In genomic region chr12:123270380-123271181, GRCh38 we compare ENCODE assay signal across 8 cellular contexts. TPM values are rescaled to one million over a fixed set of nuclear protein-coding genes. Genes with fewer than 3 reads are reported as not detected.
DNase-seq lines count a peak whose midpoint lies in the region; ATAC-seq and TF ChIP-seq lines count a peak whose summit lies in the region.

No MANE protein-coding gene starts in this region.

- H3K9ac ChIP-seq in ES-I3 (ENCODE audit: low read depth, low read length) = peak overlapping the region; percentile 60
- H3K9ac ChIP-seq in PC-3 (ENCODE audit: low read length) = peak overlapping the region; percentile 78
- H3K9ac ChIP-seq in colonic mucosa (ENCODE audit: low read depth in 2 of 2, low read length in 2 of 2) = peak overlapping the region; percentile 78 to 83

- intact Hi-C loops in PC-3 (cut with micrococcal nuclease) = no loop called here
- intact Hi-C loops in colonic mucosa (cut with DNase I) = no loop called here

- CTCF ChIA-PET in PC-3 (lab: Charles Lee) = no interaction called here

- H3K4me3 Mint-ChIP-seq in GM23338 = peak overlapping the region; percentile 98

- H3K4me1 ChIP-seq in ES-I3 (ENCODE audit: insufficient read depth, low read length) (peaks cover 9% of the 10 kb centered on the region), GM23338 (ENCODE audit: insufficient read depth) (peaks cover 18% of the 10 kb centered on the region), PC-3 (ENCODE audit: insufficient read depth, low read length) (peaks cover 10% of the 10 kb centered on the region), colonic mucosa (peaks cover 3% of the 10 kb centered on the region), lung (ENCODE audit: control insufficient read depth in 2 of 2, insufficient read depth in 2 of 2, low read length in 2 of 2) (peaks cover 0 to 15% of the 10 kb centered on the region in 2 donors), thymus (ENCODE audit: control insufficient read depth, insufficient read depth, low read length) (peaks cover 17% of the 10 kb centered on the region)

- H3F3A ChIP-seq in GM23338 (replicated peaks; ENCODE audit: low read depth) (0 out of 2 replicates have a peak, but pooled peaks cover 10% of the 10 kb centered on the region), PC-3 (ENCODE audit: low read length, unreplicated experiment) (no peaks in the 10 kb centered on the region)

- H3K4me2 ChIP-seq in GM23338 (peak overlapping the region; percentile 98), PC-3 (ENCODE audit: low read length) (peak overlapping the region; percentile 89)

- H3K9me3 ChIP-seq in ES-I3 (ENCODE audit: control insufficient read depth, insufficient read depth, low read length) (no peaks in the 10 kb centered on the region), PC-3 (ENCODE audit: low read length) (no peaks in the 10 kb centered on the region), colonic mucosa (no peaks in the 10 kb centered on the region), lung (ENCODE audit: control insufficient read depth in 2 of 2, insufficient read depth in 1 of 2, low read length in 1 of 2) (no peaks in the 10 kb centered on the region), thymus (ENCODE audit: control insufficient read depth) (no peaks in the 10 kb centered on the region)

- peaks cover 36% of the 10 kb centered on the region for H3K4me1 Mint-ChIP-seq in GM23338

- H3K79me2 ChIP-seq in GM23338 (replicated peaks; ENCODE audit: insufficient read depth) = peaks cover 51% of the 10 kb centered on the region
- peaks cover 36% of the 10 kb centered on the region for H3K79me2 ChIP-seq in PC-3 (ENCODE audit: low read length)

- H3K36me3 ChIP-seq in ES-I3 (ENCODE audit: insufficient read depth, low read length) (no peaks in the 10 kb centered on the region), GM23338 (ENCODE audit: insufficient read depth) (no peaks in the 10 kb centered on the region), PC-3 (ENCODE audit: low read depth, low read length) (no peaks in the 10 kb centered on the region), colonic mucosa (no peaks in the 10 kb centered on the region), lung (ENCODE audit: control insufficient read depth in 2 of 2, insufficient read depth in 2 of 2, low read length in 2 of 2) (peaks cover 0 to 13% of the 10 kb centered on the region in 2 donors), thymus (ENCODE audit: control insufficient read depth, insufficient read depth) (peaks cover 15% of the 10 kb centered on the region)

- H4K20me1 ChIP-seq in GM23338 (replicated peaks; ENCODE audit: insufficient read depth) (peaks cover 11% of the 10 kb centered on the region), PC-3 (ENCODE audit: low read length) (no peaks in the 10 kb centered on the region)

- H3K9me3 Mint-ChIP-seq in GM23338 = peaks cover 4% of the 10 kb centered on the region; the same call in 1 of the 3 replicates

- POLR2A ChIA-PET in PC-3 (lab: Charles Lee; ENCODE audit: unreplicated experiment) = no interaction called here

- no peaks in the 10 kb centered on the region for H3K9me2 ChIP-seq in GM23338 (ENCODE audit: insufficient read depth)
- H3K9me2 ChIP-seq in PC-3 (replicated peaks; ENCODE audit: low read length) = no peaks in the 10 kb centered on the region

- peaks cover 20% of the 10 kb centered on the region for H3K36me3 Mint-ChIP-seq in GM23338 (ENCODE audit: low read depth)

- WGBS in lung, 2 donors = 1 to 2% methylated on average over 42 to 75 of the region's 75 CpGs
- under 1% methylated on average over 75 of the region's 75 CpGs for WGBS in thymus

- ATAC-seq in GM23338 (no peak; the same call in 2 of the 3 replicates), PC-3 (peak; percentile 10), lung (ENCODE audit: insufficient read depth, low FRiP score) (no peak)

- H3K27me3 Mint-ChIP-seq in GM23338 (ENCODE audit: insufficient read depth, low read depth, poor library complexity) = peaks cover 19% of the 10 kb centered on the region

- TSS peak; percentile 66 for BruUV-seq in PC-3 (replicated peaks; lab: Mats Ljungman, UMichigan)

- H3K27ac ChIP-seq in GM23338 (ENCODE audit: low read depth) = peak overlapping the region; percentile 91
- no peak overlapping the region for H3K27ac ChIP-seq in PC-3 (ENCODE audit: low read length)
- H3K27ac ChIP-seq in colonic mucosa = peak overlapping the region; percentile 48
- peak overlapping the region; percentile 71 to 82 for H3K27ac ChIP-seq in lung (ENCODE audit: low read depth in 1 of 2, low read length in 1 of 2)
- H3K27ac ChIP-seq in thymus (ENCODE audit: low read depth) = no peak overlapping the region

- DNase-seq in GM23338 (ENCODE audit: low spot score) (peak; percentile 34), PC-3 (no peak), colonic mucosa (peak; percentile 45), lung (ENCODE audit: low spot score) (no peak), cerebellar cortex (ENCODE audit: low spot score) (no peak)
- no peak for DNase-seq in activated CD4-positive, alpha-beta T cell treated with anti-CD3 and anti-CD28 coated beads, Interleukin-2, amount 50 U/mL, for 1 hour

- H3K4me3 ChIP-seq in GM23338 (peak overlapping the region; percentile 78), PC-3 (ENCODE audit: low read length) (peak overlapping the region; percentile 99), colonic mucosa (peak overlapping the region; percentile 79), lung (peak overlapping the region; percentile 73), thymus (ENCODE audit: low read length) (peak overlapping the region; percentile 91)

- peak overlapping the region; percentile 96 for H3K27ac Mint-ChIP-seq in GM23338

- TF ChIP-seq CTCF in GM23338 (conservative IDR thresholded peaks at IDR 0.05; ENCODE audit: low read depth in 2 of 2) = no peak
- TF ChIP-seq CTCF in PC-3 (conservative IDR thresholded peaks at IDR 0.05; ENCODE audit: low read depth, low read length) = no peak
- TF ChIP-seq CTCF in colonic mucosa (IDR thresholded peaks at IDR 0.05) = no peak
- TF ChIP-seq CTCF in lung (IDR thresholded peaks at IDR 0.05; ENCODE audit: control extremely low read depth, extremely low read depth) = no peak

- H2AFZ ChIP-seq in GM23338 (peak overlapping the region; percentile 23; the same call in 1 of the 2 replicates), PC-3 (ENCODE audit: low read length) (peak overlapping the region; percentile 82)

- no peaks in the 10 kb centered on the region for H3K27me3 ChIP-seq in GM23338 (ENCODE audit: insufficient read depth)
- H3K27me3 ChIP-seq in PC-3 (ENCODE audit: low read length) = no peaks in the 10 kb centered on the region
- no peaks in the 10 kb centered on the region for H3K27me3 ChIP-seq in colonic mucosa
- no peaks in the 10 kb centered on the region for H3K27me3 ChIP-seq in lung (ENCODE audit: control insufficient read depth, insufficient read depth)
- H3K27me3 ChIP-seq in thymus (ENCODE audit: control insufficient read depth, insufficient read depth) = no peaks in the 10 kb centered on the region

TF ChIP-seq in GM23338, 12 proteins besides CTCF, POLR2A, EP300 and RAD21 (continues in another document):
- no peak for TF ChIP-seq EZH2phosphoT487 (IDR thresholded peaks at IDR 0.05; ENCODE audit: unreplicated experiment)
- no peak for TF ChIP-seq POLR2AphosphoS5 (IDR thresholded peaks at IDR 0.05; ENCODE audit: low read depth)
- no peak for TF ChIP-seq EZH2 (IDR thresholded peaks at IDR 0.05; ENCODE audit: low read depth, unreplicated experiment)
- no peak for TF ChIP-seq CREB1 (CRISPR knock-in tag; IDR thresholded peaks at IDR 0.05; ENCODE audit: low read depth)
- no peak for TF ChIP-seq NANOG (IDR thresholded peaks at IDR 0.05; ENCODE audit: borderline replicate concordance)
- TF ChIP-seq, protein P1, sequence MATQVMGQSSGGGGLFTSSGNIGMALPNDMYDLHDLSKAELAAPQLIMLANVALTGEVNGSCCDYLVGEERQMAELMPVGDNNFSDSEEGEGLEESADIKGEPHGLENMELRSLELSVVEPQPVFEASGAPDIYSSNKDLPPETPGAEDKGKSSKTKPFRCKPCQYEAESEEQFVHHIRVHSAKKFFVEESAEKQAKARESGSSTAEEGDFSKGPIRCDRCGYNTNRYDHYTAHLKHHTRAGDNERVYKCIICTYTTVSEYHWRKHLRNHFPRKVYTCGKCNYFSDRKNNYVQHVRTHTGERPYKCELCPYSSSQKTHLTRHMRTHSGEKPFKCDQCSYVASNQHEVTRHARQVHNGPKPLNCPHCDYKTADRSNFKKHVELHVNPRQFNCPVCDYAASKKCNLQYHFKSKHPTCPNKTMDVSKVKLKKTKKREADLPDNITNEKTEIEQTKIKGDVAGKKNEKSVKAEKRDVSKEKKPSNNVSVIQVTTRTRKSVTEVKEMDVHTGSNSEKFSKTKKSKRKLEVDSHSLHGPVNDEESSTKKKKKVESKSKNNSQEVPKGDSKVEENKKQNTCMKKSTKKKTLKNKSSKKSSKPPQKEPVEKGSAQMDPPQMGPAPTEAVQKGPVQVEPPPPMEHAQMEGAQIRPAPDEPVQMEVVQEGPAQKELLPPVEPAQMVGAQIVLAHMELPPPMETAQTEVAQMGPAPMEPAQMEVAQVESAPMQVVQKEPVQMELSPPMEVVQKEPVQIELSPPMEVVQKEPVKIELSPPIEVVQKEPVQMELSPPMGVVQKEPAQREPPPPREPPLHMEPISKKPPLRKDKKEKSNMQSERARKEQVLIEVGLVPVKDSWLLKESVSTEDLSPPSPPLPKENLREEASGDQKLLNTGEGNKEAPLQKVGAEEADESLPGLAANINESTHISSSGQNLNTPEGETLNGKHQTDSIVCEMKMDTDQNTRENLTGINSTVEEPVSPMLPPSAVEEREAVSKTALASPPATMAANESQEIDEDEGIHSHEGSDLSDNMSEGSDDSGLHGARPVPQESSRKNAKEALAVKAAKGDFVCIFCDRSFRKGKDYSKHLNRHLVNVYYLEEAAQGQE (IDR thresholded peaks at IDR 0.05; ENCODE audit: unreplicated experiment) = no peak
- TF ChIP-seq STAT1 (IDR thresholded peaks at IDR 0.05; ENCODE audit: unreplicated experiment) = no peak

RNA-seq across cellular contexts. Expression of gene CDK2AP1, which starts 1.1 kb away (rescaled TPM):
- 240 and 244 TPM in 2 replicates for total RNA-seq in GM23338 (2014; rRNA removed; shearing (Covaris generic))
- polyA plus RNA-seq in GM23338 (2016; fragmentation: Nextera tagmentation; extraction: Ambion mirVana) (207 and 232 TPM in 2 replicates), lung (100 to 1,000 TPM in 1 of 2 donors, 10 to 100 TPM in 1; 80.8 to 166 TPM), thymus (141 TPM)
- total RNA-seq in PC-3 (2014; rRNA removed) (162 and 175 TPM in 2 replicates), colonic mucosa (100 to 1,000 TPM in 1 of 2 donors, 10 to 100 TPM in 1; 65.6 to 101 TPM), lung (100 to 1,000 TPM in 1 of 2 donors, 10 to 100 TPM in 1; 86.1 to 101 TPM)

RNA-seq across cellular contexts. Expression of gene MTRFR, which starts 37.3 kb away (rescaled TPM):
- total RNA-seq in GM23338 (2014; rRNA removed; shearing (Covaris generic)) = 13.3 and 14.8 TPM in 2 replicates
- 33.2 and 38.4 TPM in 2 replicates for polyA plus RNA-seq in GM23338 (2016; fragmentation: Nextera tagmentation; extraction: Ambion mirVana)
- total RNA-seq in PC-3 (2014; rRNA removed) = 15.9 and 23.2 TPM in 2 replicates
- total RNA-seq in colonic mucosa = 10 to 100 TPM; 10.6 to 17.4 TPM
- 10 to 100 TPM; 11.7 to 21.6 TPM for total RNA-seq in lung
- polyA plus RNA-seq in lung = 10 to 100 TPM in 1 of 2 donors, 1 to 10 TPM in 1; 8.8 to 20.8 TPM
- 46.0 TPM for polyA plus RNA-seq in thymus

RNA-seq across cellular contexts. Expression of gene MPHOSPH9, which starts 37.6 kb away (rescaled TPM):
- total RNA-seq in GM23338 (2014; rRNA removed; shearing (Covaris generic)) = 43.2 and 77.9 TPM in 2 replicates
- 26.2 and 30.5 TPM in 2 replicates for polyA plus RNA-seq in GM23338 (2016; fragmentation: Nextera tagmentation; extraction: Ambion mirVana)
- 34.2 and 42.5 TPM in 2 replicates for total RNA-seq in PC-3 (2014; rRNA removed)
- total RNA-seq in colonic mucosa = 10 to 100 TPM; 15.5 to 35.7 TPM
- total RNA-seq in lung = 10 to 100 TPM; 19.8 to 56.9 TPM
- 1 to 10 TPM; 5.0 to 5.1 TPM for polyA plus RNA-seq in lung
- polyA plus RNA-seq in thymus = 25.5 TPM

Comparison
In these comparisons a context has a peak if more than half of its experiments do, and no peak if none do; other contexts are left out.
1. DNase-seq: peak in GM23338 (single experiment) and colonic mucosa (single experiment); none in PC-3 (single experiment), lung (single experiment), cerebellar cortex (single experiment) and activated CD4-positive, alpha-beta T cell treated with anti-CD3 and anti-CD28 coated beads, Interleukin-2, amount 50 U/mL, for 1 hour (single experiment).
2. H3K27ac ChIP-seq: peak in GM23338 (single experiment), colonic mucosa (single experiment) and lung (2 of 2); none in PC-3 (single experiment) and thymus (single experiment).
3. Peak in every context shown above with its lines, with median percentiles within 50 percentile points of each other: H3K9ac ChIP-seq and H3K4me3 ChIP-seq.